Comparison of ENCODE assay signal across 8 cellular contexts in genomic region chr14:34982421-34983147, GRCh38. TPM values are rescaled to one million over a fixed set of nuclear protein-coding genes. Genes with fewer than 3 reads are reported as not detected.
A peak's percentile ranks its signal among the peaks of the same experiment; 100 is the strongest.
DNase-seq lines count a peak whose midpoint lies in the region; ATAC-seq and TF ChIP-seq lines count a peak whose summit lies in the region.

Gene SRP54 (plus strand): TSS chr14:34982992. CDS start chr14:34996710, 13,718 bp downstream.

- peaks cover 24% of the 10 kb centered on the region for H3K4me1 ChIP-seq in testis

- peak; percentile 97 for DNase-seq in GM12864 (ENCODE audit: low read depth)
- DNase-seq in NCI-H1092 treated with DMSO at 0.1 percent for 48 hours (lab: John Stamatoyannopoulos, UW): peak; percentile 100
- peak; percentile 99 to 100 for DNase-seq in activated naive CD4-positive, alpha-beta T cell treated with anti-CD3 and anti-CD28 coated beads, Interleukin-2, amount 50 U/mL, for 72 hours (ENCODE audit: low spot score in 2 of 2)
- DNase-seq in glomerular visceral epithelial cell (ENCODE audit: extremely low spot score): peak; percentile 99
- DNase-seq in omental fat pad (ENCODE audit: low spot score): peak; percentile 91
- DNase-seq in testis: peak; percentile 99

- H3K27me3 ChIP-seq in testis: no peaks in the 10 kb centered on the region

- WGBS in testis, 2 donors: 1% methylated on average over 42 to 45 of the region's 45 CpGs

- no peaks in the 10 kb centered on the region for H3K9me3 Mint-ChIP-seq in activated naive CD4-positive, alpha-beta T cell treated with anti-CD3 and anti-CD28 coated beads, Interleukin-2, amount 50 U/mL, for 72 hours

- peak within 1 kb of the TSS; percentile 96 to 99 for H3K27ac ChIP-seq in testis

- peak within 1 kb of the TSS; percentile 89 for H3K4me3 ChIP-seq in GM12864 (ENCODE audit: low read depth, low read length)
- peak within 1 kb of the TSS; percentile 79 to 92 for H3K4me3 ChIP-seq in testis

- TF ChIP-seq CTCF in GM12864 (IDR thresholded peaks at IDR 0.05; ENCODE audit: low read depth, low read length, missing control alignments) (peak; percentile 34), omental fat pad (IDR thresholded peaks at IDR 0.05) (no peak), testis (IDR thresholded peaks at IDR 0.05) (peak in 2 of 3 experiments; percentile 32 to 54)

- H3K27ac Mint-ChIP-seq in activated naive CD4-positive, alpha-beta T cell treated with anti-CD3 and anti-CD28 coated beads, Interleukin-2, amount 50 U/mL, for 72 hours: no peak within 1 kb of the TSS

- peak; percentile 83 for TF ChIP-seq POLR2A in testis (IDR thresholded peaks at IDR 0.05)

- H3K9me3 ChIP-seq in testis: no peaks in the 10 kb centered on the region

- ATAC-seq in HG02623 (IDR thresholded peaks at IDR 0.05; ENCODE audit: unreplicated experiment) (peak; percentile 76), SK-N-SH treated with all-trans-retinoic acid at 6 μM for 48 hours (peak; percentile 85), omental fat pad (ENCODE audit: low FRiP score) (peak; percentile 96)
- ATAC-seq in activated naive CD4-positive, alpha-beta T cell treated with anti-CD3 and anti-CD28 coated beads, Interleukin-2, amount 50 U/mL, for 72 hours: peak; percentile 89 to 91

- intact Hi-C loops in testis (cut with DNase I; ENCODE audit: low total_unique reads): loop anchor here (5.0 kb wide), 1 partner anchor 110 kb away; no protein-coding TSS in a partner anchor

- H3K36me3 Mint-ChIP-seq in activated naive CD4-positive, alpha-beta T cell treated with anti-CD3 and anti-CD28 coated beads, Interleukin-2, amount 50 U/mL, for 72 hours: peaks cover 6 to 20% of the 10 kb centered on the region in 2 donors

- H3K36me3 ChIP-seq in testis (ENCODE audit: low read depth, missing control alignments): no peaks in the 10 kb centered on the region

TF ChIP-seq in SK-N-SH treated with all-trans-retinoic acid at 6 μM for 48 hours, 23 proteins besides CTCF, POLR2A, EP300 and RAD21:
- TF ChIP-seq, protein P1, sequence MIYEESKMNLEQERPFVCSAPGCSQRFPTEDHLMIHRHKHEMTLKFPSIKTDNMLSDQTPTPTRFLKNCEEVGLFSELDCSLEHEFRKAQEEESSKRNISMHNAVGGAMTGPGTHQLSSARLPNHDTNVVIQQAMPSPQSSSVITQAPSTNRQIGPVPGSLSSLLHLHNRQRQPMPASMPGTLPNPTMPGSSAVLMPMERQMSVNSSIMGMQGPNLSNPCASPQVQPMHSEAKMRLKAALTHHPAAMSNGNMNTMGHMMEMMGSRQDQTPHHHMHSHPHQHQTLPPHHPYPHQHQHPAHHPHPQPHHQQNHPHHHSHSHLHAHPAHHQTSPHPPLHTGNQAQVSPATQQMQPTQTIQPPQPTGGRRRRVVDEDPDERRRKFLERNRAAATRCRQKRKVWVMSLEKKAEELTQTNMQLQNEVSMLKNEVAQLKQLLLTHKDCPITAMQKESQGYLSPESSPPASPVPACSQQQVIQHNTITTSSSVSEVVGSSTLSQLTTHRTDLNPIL (CRISPR knock-in tag; IDR thresholded peaks at IDR 0.05; ENCODE audit: low read depth): no peak
- TF ChIP-seq TSHZ2 (CRISPR knock-in tag; IDR thresholded peaks at IDR 0.05) (no peak), ESRRG (CRISPR knock-in tag; IDR thresholded peaks at IDR 0.05) (no peak), ZFP3 (CRISPR knock-in tag; IDR thresholded peaks at IDR 0.05) (no peak), ZNF565 (CRISPR knock-in tag; conservative IDR thresholded peaks at IDR 0.05; ENCODE audit: low read depth) (no peak), PPARA (CRISPR knock-in tag; IDR thresholded peaks at IDR 0.05; ENCODE audit: borderline replicate concordance) (no peak), ARNTL (CRISPR knock-in tag; IDR thresholded peaks at IDR 0.05; ENCODE audit: borderline replicate concordance, low read depth) (no peak), GLIS3 (CRISPR knock-in tag; IDR thresholded peaks at IDR 0.05) (no peak), CSDC2 (CRISPR knock-in tag; IDR thresholded peaks at IDR 0.05) (no peak), ZNF70 (CRISPR knock-in tag; IDR thresholded peaks at IDR 0.05) (no peak), RARB (CRISPR knock-in tag; IDR thresholded peaks at IDR 0.05) (no peak)
- TF ChIP-seq, protein P2, sequence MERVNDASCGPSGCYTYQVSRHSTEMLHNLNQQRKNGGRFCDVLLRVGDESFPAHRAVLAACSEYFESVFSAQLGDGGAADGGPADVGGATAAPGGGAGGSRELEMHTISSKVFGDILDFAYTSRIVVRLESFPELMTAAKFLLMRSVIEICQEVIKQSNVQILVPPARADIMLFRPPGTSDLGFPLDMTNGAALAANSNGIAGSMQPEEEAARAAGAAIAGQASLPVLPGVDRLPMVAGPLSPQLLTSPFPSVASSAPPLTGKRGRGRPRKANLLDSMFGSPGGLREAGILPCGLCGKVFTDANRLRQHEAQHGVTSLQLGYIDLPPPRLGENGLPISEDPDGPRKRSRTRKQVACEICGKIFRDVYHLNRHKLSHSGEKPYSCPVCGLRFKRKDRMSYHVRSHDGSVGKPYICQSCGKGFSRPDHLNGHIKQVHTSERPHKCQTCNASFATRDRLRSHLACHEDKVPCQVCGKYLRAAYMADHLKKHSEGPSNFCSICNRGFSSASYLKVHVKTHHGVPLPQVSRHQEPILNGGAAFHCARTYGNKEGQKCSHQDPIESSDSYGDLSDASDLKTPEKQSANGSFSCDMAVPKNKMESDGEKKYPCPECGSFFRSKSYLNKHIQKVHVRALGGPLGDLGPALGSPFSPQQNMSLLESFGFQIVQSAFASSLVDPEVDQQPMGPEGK (CRISPR knock-in tag; IDR thresholded peaks at IDR 0.05; ENCODE audit: borderline replicate concordance): no peak
- TF ChIP-seq, protein P3, sequence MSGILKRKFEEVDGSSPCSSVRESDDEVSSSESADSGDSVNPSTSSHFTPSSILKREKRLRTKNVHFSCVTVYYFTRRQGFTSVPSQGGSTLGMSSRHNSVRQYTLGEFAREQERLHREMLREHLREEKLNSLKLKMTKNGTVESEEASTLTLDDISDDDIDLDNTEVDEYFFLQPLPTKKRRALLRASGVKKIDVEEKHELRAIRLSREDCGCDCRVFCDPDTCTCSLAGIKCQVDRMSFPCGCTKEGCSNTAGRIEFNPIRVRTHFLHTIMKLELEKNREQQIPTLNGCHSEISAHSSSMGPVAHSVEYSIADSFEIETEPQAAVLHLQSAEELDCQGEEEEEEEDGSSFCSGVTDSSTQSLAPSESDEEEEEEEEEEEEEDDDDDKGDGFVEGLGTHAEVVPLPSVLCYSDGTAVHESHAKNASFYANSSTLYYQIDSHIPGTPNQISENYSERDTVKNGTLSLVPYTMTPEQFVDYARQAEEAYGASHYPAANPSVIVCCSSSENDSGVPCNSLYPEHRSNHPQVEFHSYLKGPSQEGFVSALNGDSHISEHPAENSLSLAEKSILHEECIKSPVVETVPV (CRISPR knock-in tag; IDR thresholded peaks at IDR 0.05): no peak

RNA-seq across cellular contexts. Expression of gene SRP54, which starts in this region (rescaled TPM):
- total RNA-seq in activated naive CD4-positive, alpha-beta T cell treated with anti-CD3 and anti-CD28 coated beads, Interleukin-2, amount 50 U/mL, for 72 hours: 100 to 1,000 TPM in 1 of 2 donors, 10 to 100 TPM in 1; 96.4 to 117 TPM
- total RNA-seq in omental fat pad (10 to 100 TPM; 41.0 to 64.0 (median 47.7) TPM), testis (100 to 1,000 TPM in 1 of 2 donors, 10 to 100 TPM in 1; 84.1 to 132 TPM)
- polyA plus RNA-seq in testis (ENCODE audit: insufficient read depth, low read depth, low replicate concordance): 78.5 TPM

Comparison
In these comparisons a context has a peak if more than half of its experiments do, and no peak if none do; other contexts are left out.
1. Peak in every context shown above with its lines: DNase-seq, ATAC-seq, H3K4me3 ChIP-seq and H3K27ac ChIP-seq.
2. CTCF ChIP-seq: peak in GM12864 (single experiment) and testis (2 of 3); none in omental fat pad (0 of 3).